Comparison of ENCODE assay signal across 12 cellular contexts in the genomic region with DNA sequence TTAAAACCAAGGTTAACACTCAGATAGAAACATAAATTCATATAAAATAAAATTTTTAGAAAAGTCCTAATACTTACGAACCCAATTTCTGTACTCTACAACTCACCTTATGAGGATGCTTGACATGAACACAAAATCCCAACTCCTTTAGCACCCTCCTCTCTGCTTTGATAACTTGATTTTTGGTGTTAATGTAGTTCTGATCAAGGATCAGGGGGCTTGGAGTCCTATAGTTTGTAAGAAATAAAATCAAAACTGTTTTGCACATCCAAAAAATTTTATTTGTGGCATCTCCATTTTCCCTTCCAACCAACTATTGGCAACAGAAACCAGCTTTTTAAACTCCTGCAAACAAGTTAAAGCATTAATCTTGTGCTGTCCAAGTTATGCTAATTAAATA.
"Had no signal": no experiment of that assay in that cellular context is flagged by ENCODE, and none has a peak within 500 bp of the region (broad histone marks: within the 10 kb centered on the region; RNA-seq: fewer than 3 reads in every experiment).

No MANE protein-coding gene starts in this region.

- FAIRE-seq: kidney, pancreas had no signal

- H3K4me3 Mint-ChIP-seq: neural crest cell had no signal

- ATAC-seq: left ventricle myocardium superior, pancreas had no signal

- H3K9me3 ChIP-seq: pancreas, thyroid gland, uterus had no signal

- H3K4me3 ChIP-seq: pancreas, thyroid gland, uterus had no signal

- H3K27me3 ChIP-seq: brain microvascular endothelial cell, pancreas, thyroid gland, uterus had no signal

- H3K9me3 Mint-ChIP-seq: neural crest cell had no signal

- H3K27ac ChIP-seq: brain microvascular endothelial cell, pancreas, thyroid gland, uterus had no signal

- DNase-seq: activated CD4-positive, alpha-beta T cell treated with anti-CD3 and anti-CD28 coated beads for 1 hour; activated CD8-positive, alpha-beta memory T cell treated with anti-CD3 and anti-CD28 coated beads for 24 hours; activated gamma-delta T cell treated with Interleukin-2 at 50 U/mL for 16 hours; brain microvascular endothelial cell; kidney; left ventricle myocardium superior; pancreas; stimulated activated CD4-positive, alpha-beta T cell treated with anti-CD3 and anti-CD28 coated beads, Interleukin-4, amount 100 ng/mL, for 24 hours; T-helper 9 cell; thyroid gland; uterus had no signal
